ENCODE assay signal across 20 cellular contexts in the genomic region with DNA sequence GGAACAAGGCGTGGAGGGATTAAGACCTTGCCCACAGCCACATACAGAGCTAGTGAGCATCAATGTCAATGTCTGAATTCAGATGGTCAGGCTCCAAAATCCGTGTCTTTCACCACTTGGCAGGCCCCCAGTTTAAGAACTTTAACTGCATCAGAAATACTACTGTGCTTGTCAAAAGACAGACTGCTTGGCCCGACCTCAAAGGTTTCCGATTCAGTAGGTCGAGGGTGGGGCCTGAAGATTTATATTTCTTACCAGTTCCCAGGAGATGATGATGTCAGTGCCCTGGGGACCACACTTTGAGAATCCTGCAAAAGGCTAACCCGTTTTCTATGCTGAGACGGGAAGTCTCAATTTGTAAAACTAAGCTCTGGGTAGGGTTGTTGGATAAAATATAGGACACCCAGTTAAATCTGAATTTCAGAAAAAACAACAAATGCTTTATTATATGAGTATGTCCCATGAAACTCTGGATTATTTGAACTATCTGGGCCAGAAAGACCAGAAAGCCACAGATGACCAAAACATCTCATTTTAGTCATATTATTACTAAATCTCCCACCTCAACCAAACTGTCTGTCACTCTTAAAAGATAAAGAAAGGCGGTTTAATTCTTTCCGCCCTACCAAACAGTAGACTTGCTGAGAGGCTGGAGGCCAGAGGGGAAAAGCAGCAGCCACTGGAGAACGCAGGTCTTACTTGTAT. TPM values are rescaled to one million over a fixed set of nuclear protein-coding genes. Genes with fewer than 3 reads are reported as not detected.
DNase-seq lines count a peak whose midpoint lies in the region; ATAC-seq and TF ChIP-seq lines count a peak whose summit lies in the region.
"Had no signal": no experiment of that assay in that cellular context is flagged by ENCODE, and none has a peak within 500 bp of the region (broad histone marks: within the 10 kb centered on the region; RNA-seq: fewer than 3 reads in every experiment).

No MANE protein-coding gene starts in this region.

- H3K9me3 ChIP-seq in psoas muscle: no peaks in the 10 kb centered on the region
- H3K9me3 ChIP-seq: left lung had no signal

- ATAC-seq in HG02885 (IDR thresholded peaks at IDR 0.05; ENCODE audit: poor library complexity, unreplicated experiment) (peak; percentile 88), GM21576 (IDR thresholded peaks at IDR 0.05; ENCODE audit: unreplicated experiment) (no peak), psoas muscle (no peak)
- ATAC-seq: left lung, Panc1 had no signal

- intact Hi-C loops in psoas muscle (cut with DNase I): no loop called here

- DNase-seq in astrocyte of the hippocampus (ENCODE audit: low read depth, low spot score) (peak; percentile 58), epidermal melanocyte (ENCODE audit: insufficient read length, low spot score) (no peak), psoas muscle (no peak)
- DNase-seq: activated CD4-positive, alpha-beta T cell treated with anti-CD3 and anti-CD28 coated beads, Interleukin-2, amount 10 ng/mL, durations not matched to agents 24 days and 14 days; activated naive CD4-positive, alpha-beta T cell; activated T-cell treated with anti-CD3 and anti-CD28 coated beads, Interleukin-2, amount 50 U/mL, for 48 hours; effector memory CD4-positive, alpha-beta T cell; left lung; NCI-H1105; NCI-H2029; NCI-H226; SHP77; trophoblast cell had no signal

- H3K27ac ChIP-seq in layer of hippocampus (ENCODE audit: low read depth, low read length) (peak overlapping the region; percentile 79), temporal lobe (ENCODE audit: low read depth, low read length) (peak overlapping the region; percentile 60), psoas muscle (no peak overlapping the region)
- H3K27ac ChIP-seq: hepatocyte, left lung had no signal

- WGBS in psoas muscle, 3 donors: 67 to 79% (median 73%) methylated on average over 10 of the region's 10 CpGs

- H3K4me1 ChIP-seq in psoas muscle: no peaks in the 10 kb centered on the region
- H3K4me1 ChIP-seq: left lung had no signal

- no peak overlapping the region for H3K4me3 ChIP-seq in psoas muscle
- H3K4me3 ChIP-seq: hepatocyte, left lung, skin epidermis had no signal

- no peaks in the 10 kb centered on the region for H3K27me3 ChIP-seq in layer of hippocampus (ENCODE audit: control insufficient read depth, insufficient read depth, low read length)
- H3K27me3 ChIP-seq in psoas muscle (ENCODE audit: insufficient read depth in 3 of 3, low read length in 2 of 3): no peaks in the 10 kb centered on the region
- H3K27me3 ChIP-seq: hepatocyte, left lung had no signal

- peaks cover 0 to 33% of the 10 kb centered on the region in 2 donors for H3K36me3 ChIP-seq in psoas muscle (ENCODE audit: insufficient read depth in 1 of 2, low read depth in 1 of 2)

- TF ChIP-seq CTCF in psoas muscle (IDR thresholded peaks at IDR 0.05): no peak

RNA-seq across cellular contexts. Expression of a gene that starts 42.7 kb away (rescaled TPM):
- 15.7 TPM for total RNA-seq in temporal lobe
- total RNA-seq in psoas muscle: 10 to 100 TPM; 22.8 to 36.6 (median 28.7) TPM
- polyA plus RNA-seq in psoas muscle: 10 to 100 TPM; 23.8 to 29.6 (median 28.3) TPM
